14 cellular contexts compared by ENCODE assay signal in the genomic region with DNA sequence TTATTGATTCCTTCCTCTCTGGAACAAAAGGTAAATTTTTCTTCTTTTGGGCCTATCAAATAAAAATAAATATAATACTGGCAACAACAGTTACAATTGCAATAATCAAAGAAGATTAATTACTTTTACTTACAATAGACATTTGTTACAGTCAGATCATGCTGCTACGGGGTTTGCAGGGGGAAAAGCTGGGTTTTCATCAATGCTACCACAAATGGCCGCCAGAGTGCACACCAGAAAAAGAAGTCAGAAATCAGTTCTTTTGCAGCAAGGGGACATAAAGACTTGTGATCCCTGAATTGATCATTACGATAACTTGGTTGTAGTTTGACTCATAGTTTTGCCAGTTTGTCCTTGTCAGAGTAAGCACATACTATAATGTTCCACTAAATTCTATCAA.
DNase-seq lines count a peak whose midpoint lies in the region; TF ChIP-seq lines count a peak whose summit lies in the region.
"Had no signal": no experiment of that assay in that cellular context is flagged by ENCODE, and none has a peak within 500 bp of the region (broad histone marks: within the 10 kb centered on the region; RNA-seq: fewer than 3 reads in every experiment).

No MANE protein-coding gene starts in this region.

- no peaks in the 10 kb centered on the region for H3K27me3 ChIP-seq in SU-DHL-6 (ENCODE audit: low read length)
- H3K27me3 ChIP-seq: colonic mucosa had no signal

- TF ChIP-seq CTCF in C4-2B (conservative IDR thresholded peaks at IDR 0.05) (peak; percentile 40), SU-DHL-6 (IDR thresholded peaks at IDR 0.05; ENCODE audit: insufficient read depth, low read length, poor library complexity, severe bottlenecking) (peak; percentile 49)

- H2AFZ ChIP-seq in SU-DHL-6 (ENCODE audit: low read depth, low read length, severe bottlenecking): no peak overlapping the region

- H3K9ac ChIP-seq in SU-DHL-6 (ENCODE audit: low read length): no peak overlapping the region

- peak; percentile 10 for DNase-seq in HuH-7 (ENCODE audit: low spot score)
- DNase-seq in iPS-NIHi7 (ENCODE audit: extremely low spot score): peak; percentile 6
- DNase-seq in NCI-H1105 treated with DMSO at 0.1 percent for 48 hours (lab: John Stamatoyannopoulos, UW): no peak
- no peak for DNase-seq in SIG-M5 (lab: John Stamatoyannopoulos, UW)
- DNase-seq in amniotic stem cell (lab: John Stamatoyannopoulos, UW): no peak
- DNase-seq in activated naive CD4-positive, alpha-beta T cell (lab: John Stamatoyannopoulos, UW): no peak
- DNase-seq: activated CD4-positive, alpha-beta T cell treated with anti-CD3 and anti-CD28 coated beads for 48 hours; CD4-positive, CD25-positive, alpha-beta regulatory T cell; colonic mucosa; NCI-H1417 treated with DMSO at 0.1 percent for 48 hours; NCI-H524; T-cell had no signal

- no peak overlapping the region for H3K4me2 ChIP-seq in SU-DHL-6 (ENCODE audit: low read depth, low read length, poor library complexity, severe bottlenecking)

- H3K9me3 ChIP-seq in SU-DHL-6 (ENCODE audit: insufficient read depth, low read length): no peaks in the 10 kb centered on the region

- H3K36me3 ChIP-seq in SU-DHL-6 (ENCODE audit: low read length): no peaks in the 10 kb centered on the region
- H3K36me3 ChIP-seq: colonic mucosa had no signal

- H3K4me3 ChIP-seq in SU-DHL-6 (ENCODE audit: insufficient read depth, low read length, poor library complexity, severe bottlenecking): no peak overlapping the region
- H3K4me3 ChIP-seq: colonic mucosa had no signal

- no peaks in the 10 kb centered on the region for H3F3A ChIP-seq in SU-DHL-6 (ENCODE audit: insufficient read depth)

- H4K20me1 ChIP-seq in SU-DHL-6 (ENCODE audit: low read depth, low read length): no peaks in the 10 kb centered on the region

- no peak overlapping the region for H3K27ac ChIP-seq in C4-2B
- H3K27ac ChIP-seq in SU-DHL-6 (ENCODE audit: low read depth, low read length): no peak overlapping the region
- H3K27ac ChIP-seq: colonic mucosa had no signal

- no peaks in the 10 kb centered on the region for H3K79me2 ChIP-seq in SU-DHL-6 (ENCODE audit: insufficient read depth, low read length)

- no peaks in the 10 kb centered on the region for H3K9me2 ChIP-seq in SU-DHL-6 (replicated peaks; ENCODE audit: insufficient read depth, low read length)

Comparison
In these comparisons a context has a peak if more than half of its experiments do, and no peak if none do; other contexts are left out.
1. DNase-seq: peak in HuH-7 (single experiment) and iPS-NIHi7 (single experiment); none in NCI-H1105 treated with DMSO at 0.1 percent for 48 hours (single experiment), SIG-M5 (single experiment), amniotic stem cell (single experiment) and activated naive CD4-positive, alpha-beta T cell (0 of 4).